24 cellular contexts compared by ENCODE assay signal in genomic region chr19:19656451-19657396, GRCh38. TPM values are rescaled to one million over a fixed set of nuclear protein-coding genes. Genes with fewer than 3 reads are reported as not detected.
DNase-seq lines count a peak whose midpoint lies in the region; ATAC-seq, FAIRE-seq and TF ChIP-seq lines count a peak whose summit lies in the region.
"Had no signal": no experiment of that assay in that cellular context is flagged by ENCODE, and none has a peak within 500 bp of the region (broad histone marks: within the 10 kb centered on the region; RNA-seq: fewer than 3 reads in every experiment).

No MANE protein-coding gene starts in this region.

- H3K36me3 Mint-ChIP-seq in astrocyte (ENCODE audit: low read depth, unreplicated experiment): peaks cover 10% of the 10 kb centered on the region
- H3K36me3 Mint-ChIP-seq in activated T-cell treated with anti-CD3 and anti-CD28 coated beads, Interleukin-2, amount 50 U/mL, for 72 hours (ENCODE audit: insufficient read depth in 2 of 2): peaks cover 22 to 34% of the 10 kb centered on the region in 2 donors
- H3K36me3 Mint-ChIP-seq in activated naive CD8-positive, alpha-beta T cell treated with anti-CD3 and anti-CD28 coated beads for 36 hours: peaks cover 34% of the 10 kb centered on the region

- no peak for TF ChIP-seq CTCF in astrocyte (IDR thresholded peaks at IDR 0.05; ENCODE audit: insufficient read depth, low read depth, low read length)

- H3K4me2 ChIP-seq in astrocyte (ENCODE audit: low read length): no peak overlapping the region
- no peak overlapping the region for H3K4me2 ChIP-seq in neuronal stem cell (ENCODE audit: insufficient read depth, low read length, poor library complexity, severe bottlenecking)

- H2BK5ac ChIP-seq in neuronal stem cell (ENCODE audit: low read length): no peak overlapping the region

- no peak overlapping the region for H3K4ac ChIP-seq in neuronal stem cell (ENCODE audit: low read length)

- H3K27ac ChIP-seq in astrocyte (ENCODE audit: low read depth, low read length) (no peak overlapping the region), neuronal stem cell (replicated peaks; ENCODE audit: low read length) (no peak overlapping the region)
- H3K27ac ChIP-seq: HL-60, neutrophil, thoracic aorta had no signal

- H3K79me2 ChIP-seq in astrocyte (ENCODE audit: insufficient read depth, low read length): peaks cover 24% of the 10 kb centered on the region

- FAIRE-seq in GM12891 (lab: Jason Lieb, UNC) (no peak), astrocyte (lab: Jason Lieb, UNC) (no peak)
- FAIRE-seq: small intestine had no signal

- H3K27ac Mint-ChIP-seq in astrocyte (ENCODE audit: unreplicated experiment): no peak overlapping the region
- no peak overlapping the region for H3K27ac Mint-ChIP-seq in activated T-cell treated with anti-CD3 and anti-CD28 coated beads, Interleukin-2, amount 50 U/mL, for 72 hours
- no peak overlapping the region for H3K27ac Mint-ChIP-seq in activated naive CD8-positive, alpha-beta T cell treated with anti-CD3 and anti-CD28 coated beads for 36 hours
- H3K27ac Mint-ChIP-seq: activated B cell treated with CpG ODN at 0.5 μM for 24 hours had no signal

- no peaks in the 10 kb centered on the region for H3K27me3 Mint-ChIP-seq in astrocyte (ENCODE audit: low read depth, unreplicated experiment)
- no peaks in the 10 kb centered on the region for H3K27me3 Mint-ChIP-seq in activated T-cell treated with anti-CD3 and anti-CD28 coated beads, Interleukin-2, amount 50 U/mL, for 72 hours (ENCODE audit: low read depth)
- no peaks in the 10 kb centered on the region for H3K27me3 Mint-ChIP-seq in activated naive CD8-positive, alpha-beta T cell treated with anti-CD3 and anti-CD28 coated beads for 36 hours
- H3K27me3 Mint-ChIP-seq: activated B cell treated with CpG ODN at 0.5 μM for 24 hours; CD4-positive, alpha-beta memory T cell had no signal

- no peak overlapping the region for H3K14ac ChIP-seq in neuronal stem cell (ENCODE audit: low read length)

- no peaks in the 10 kb centered on the region for H3K27me3 ChIP-seq in astrocyte (ENCODE audit: insufficient read depth, low read length)
- no peaks in the 10 kb centered on the region for H3K27me3 ChIP-seq in neuronal stem cell (ENCODE audit: control insufficient read depth in 3 of 3, insufficient read depth in 3 of 3, low read depth in 1 of 3, low read length in 3 of 3)
- H3K27me3 ChIP-seq: neutrophil had no signal

- H3K4me3 Mint-ChIP-seq in astrocyte (ENCODE audit: unreplicated experiment): peak overlapping the region; percentile 41
- no peak overlapping the region for H3K4me3 Mint-ChIP-seq in activated T-cell treated with anti-CD3 and anti-CD28 coated beads, Interleukin-2, amount 50 U/mL, for 72 hours
- no peak overlapping the region for H3K4me3 Mint-ChIP-seq in activated naive CD8-positive, alpha-beta T cell treated with anti-CD3 and anti-CD28 coated beads for 36 hours
- H3K4me3 Mint-ChIP-seq: activated B cell treated with CpG ODN at 0.5 μM for 24 hours; CD4-positive, alpha-beta memory T cell had no signal

- H4K91ac ChIP-seq in neuronal stem cell (ENCODE audit: low read depth, low read length, poor library complexity): no peak overlapping the region

- H3K4me3 ChIP-seq in astrocyte (ENCODE audit: insufficient read depth, low read depth, low read length) (no peak overlapping the region), neuronal stem cell (ENCODE audit: low read length in 2 of 2) (no peak overlapping the region)
- H3K4me3 ChIP-seq: thoracic aorta had no signal

- H2BK120ac ChIP-seq in neuronal stem cell (ENCODE audit: low read depth, low read length): no peak overlapping the region

- no CpG with 5 or more reads among the region's 33 CpGs for WGBS in neuronal stem cell (ENCODE audit: extremely low coverage in 2 of 2, insufficient read length in 2 of 2, insufficient replicate concordance in 1 of 2), 2 donors

- no peak overlapping the region for H2AK5ac ChIP-seq in neuronal stem cell (ENCODE audit: low read depth, low read length)

- H3K4me1 Mint-ChIP-seq in astrocyte (ENCODE audit: low read depth, unreplicated experiment): peaks cover 2% of the 10 kb centered on the region
- peaks cover 10% of the 10 kb centered on the region for H3K4me1 Mint-ChIP-seq in activated T-cell treated with anti-CD3 and anti-CD28 coated beads, Interleukin-2, amount 50 U/mL, for 72 hours (ENCODE audit: low read depth)
- H3K4me1 Mint-ChIP-seq in activated naive CD8-positive, alpha-beta T cell treated with anti-CD3 and anti-CD28 coated beads for 36 hours: peaks cover 10% of the 10 kb centered on the region

- no peak overlapping the region for H4K8ac ChIP-seq in neuronal stem cell (ENCODE audit: low read depth, low read length)

- no peak for TF ChIP-seq POLR2A in GM12891 (IDR thresholded peaks at IDR 0.05; ENCODE audit: low read depth, low read length)

- H2AFZ ChIP-seq in astrocyte (ENCODE audit: low read depth, low read length) (no peak overlapping the region), neuronal stem cell (ENCODE audit: low read length) (no peak overlapping the region)

- DNase-seq in AG20443 (ENCODE audit: low spot score) (peak; percentile 4), GM12891 (ENCODE audit: insufficient read length, low spot score) (peak; percentile 17), astrocyte (ENCODE audit: low read depth) (no peak), neuronal stem cell (ENCODE audit: low spot score) (no peak), OCI-M2 (lab: John Stamatoyannopoulos, UW; ENCODE audit: unreplicated experiment) (no peak)
- no peak for DNase-seq in activated T-cell treated with anti-CD3 and anti-CD28 coated beads, Interleukin-2, amount 50 U/mL, for 72 hours
- DNase-seq in activated naive CD8-positive, alpha-beta T cell treated with anti-CD3 and anti-CD28 coated beads for 36 hours: no peak
- DNase-seq: activated B cell treated with CpG ODN at 0.5 μM for 24 hours, IMR-90, left cardiac atrium, mammary epithelial cell, NCI-H1105 treated with DMSO at 0.1 percent for 48 hours, NCI-H2029 treated with DMSO at 0.1 percent for 48 hours, OCI-M1, small intestine, SW 1271 had no signal

- H3K9me3 ChIP-seq in astrocyte (ENCODE audit: insufficient read depth, low read depth, low read length): no peaks in the 10 kb centered on the region
- no peaks in the 10 kb centered on the region for H3K9me3 ChIP-seq in neuronal stem cell (replicated peaks in 1 of 2; ENCODE audit: control insufficient read depth in 2 of 2, insufficient read depth in 1 of 2, low read depth in 1 of 2, low read length in 2 of 2)
- H3K9me3 ChIP-seq: neutrophil, thoracic aorta had no signal

- H3K18ac ChIP-seq in neuronal stem cell (ENCODE audit: low read length): no peak overlapping the region

- H3K36me3 ChIP-seq in astrocyte (ENCODE audit: insufficient read depth, low read length) (peaks cover 28% of the 10 kb centered on the region), neuronal stem cell (replicated peaks in 1 of 2; ENCODE audit: control insufficient read depth in 2 of 2, insufficient read depth in 2 of 2, low read length in 2 of 2) (peaks cover 72 to 91% of the 10 kb centered on the region in 2 donors)

- no peak overlapping the region for H3K23ac ChIP-seq in neuronal stem cell (ENCODE audit: low read depth, low read length, poor library complexity)

- no peak overlapping the region for H2BK15ac ChIP-seq in neuronal stem cell (ENCODE audit: low read length)

- H2BK12ac ChIP-seq in neuronal stem cell (ENCODE audit: low read length): no peak overlapping the region

- no peak overlapping the region for H3K9ac ChIP-seq in astrocyte (ENCODE audit: low read length)
- peak overlapping the region; percentile 9 for H3K9ac ChIP-seq in neuronal stem cell (ENCODE audit: low read depth, low read length, poor library complexity)

- peaks cover 12% of the 10 kb centered on the region for H3K79me1 ChIP-seq in neuronal stem cell (ENCODE audit: low read depth, low read length)

- peaks cover 3% of the 10 kb centered on the region for H3K4me1 ChIP-seq in astrocyte (ENCODE audit: insufficient read depth, low read length)
- peaks cover 0 to 2% of the 10 kb centered on the region in 2 donors for H3K4me1 ChIP-seq in neuronal stem cell (ENCODE audit: control insufficient read depth in 2 of 2, insufficient read depth in 1 of 2, low read depth in 1 of 2, low read length in 2 of 2)

- peaks cover 39% of the 10 kb centered on the region for H4K20me1 ChIP-seq in astrocyte (ENCODE audit: insufficient read depth, low read length)

- H3K9me3 Mint-ChIP-seq in astrocyte (ENCODE audit: unreplicated experiment): no peaks in the 10 kb centered on the region
- no peaks in the 10 kb centered on the region for H3K9me3 Mint-ChIP-seq in activated T-cell treated with anti-CD3 and anti-CD28 coated beads, Interleukin-2, amount 50 U/mL, for 72 hours
- H3K9me3 Mint-ChIP-seq in activated naive CD8-positive, alpha-beta T cell treated with anti-CD3 and anti-CD28 coated beads for 36 hours: no peaks in the 10 kb centered on the region
- H3K9me3 Mint-ChIP-seq: activated B cell treated with CpG ODN at 0.5 μM for 24 hours; CD4-positive, alpha-beta memory T cell had no signal

- no peak for ATAC-seq in activated T-cell treated with anti-CD3 and anti-CD28 coated beads, Interleukin-2, amount 50 U/mL, for 72 hours (replicated peaks in 1 of 2)
- ATAC-seq: HCT116, left cardiac atrium, Right ventricle myocardium inferior had no signal

RNA-seq across cellular contexts. Expression of gene ATP13A1, which starts 6.8 kb away (rescaled TPM):
- 35.8 TPM for polyA plus RNA-seq in GM12891 (2012; ENCODE audit: low read depth, missing spikeins)
- total RNA-seq in astrocyte: 65.2 and 71.7 TPM in 2 replicates
- 20.7 TPM for polyA plus RNA-seq in neuronal stem cell (2013, experiment 1 of 2)
- polyA plus RNA-seq in neuronal stem cell (2013, experiment 2 of 2): 20.1 TPM
- 10 to 100 TPM; 48.8 to 65.4 TPM for total RNA-seq in activated T-cell treated with anti-CD3 and anti-CD28 coated beads, Interleukin-2, amount 50 U/mL, for 72 hours
- 10 to 100 TPM; 72.6 to 76.4 TPM for total RNA-seq in activated naive CD8-positive, alpha-beta T cell treated with anti-CD3 and anti-CD28 coated beads for 36 hours

RNA-seq across cellular contexts. Expression of gene ZNF101, which starts 11.9 kb away (rescaled TPM):
- 8.1 TPM for polyA plus RNA-seq in GM12891 (2012; ENCODE audit: low read depth, missing spikeins)
- 8.9 and 9.3 TPM in 2 replicates for total RNA-seq in astrocyte
- polyA plus RNA-seq in neuronal stem cell (2013, experiment 1 of 2): 14.0 TPM
- polyA plus RNA-seq in neuronal stem cell (2013, experiment 2 of 2): 14.0 TPM
- total RNA-seq in activated T-cell treated with anti-CD3 and anti-CD28 coated beads, Interleukin-2, amount 50 U/mL, for 72 hours: 10 to 100 TPM; 67.1 to 77.2 TPM
- total RNA-seq in activated naive CD8-positive, alpha-beta T cell treated with anti-CD3 and anti-CD28 coated beads for 36 hours: 10 to 100 TPM; 71.8 to 73.2 TPM

RNA-seq across cellular contexts. Expression of gene GMIP, which starts 13.3 kb away (rescaled TPM):
- 37.7 TPM for polyA plus RNA-seq in GM12891 (2012; ENCODE audit: low read depth, missing spikeins)
- total RNA-seq in astrocyte: 30.7 and 32.4 TPM in 2 replicates
- polyA plus RNA-seq in neuronal stem cell (2013, experiment 1 of 2): 6.5 TPM
- polyA plus RNA-seq in neuronal stem cell (2013, experiment 2 of 2): 6.7 TPM
- 10 to 100 TPM; 96.4 to 99.8 TPM for total RNA-seq in activated T-cell treated with anti-CD3 and anti-CD28 coated beads, Interleukin-2, amount 50 U/mL, for 72 hours
- total RNA-seq in activated naive CD8-positive, alpha-beta T cell treated with anti-CD3 and anti-CD28 coated beads for 36 hours: 10 to 100 TPM; 53.3 to 54.7 TPM

RNA-seq across cellular contexts. Expression of gene LPAR2, which starts 28.7 kb away (rescaled TPM):
- 12.5 TPM for polyA plus RNA-seq in GM12891 (2012; ENCODE audit: low read depth, missing spikeins)
- 16.7 and 20.1 TPM in 2 replicates for total RNA-seq in astrocyte
- polyA plus RNA-seq in neuronal stem cell (2013, experiment 1 of 2): 79.0 TPM
- polyA plus RNA-seq in neuronal stem cell (2013, experiment 2 of 2): 73.0 TPM
- 10 to 100 TPM; 72.8 to 82.2 TPM for total RNA-seq in activated T-cell treated with anti-CD3 and anti-CD28 coated beads, Interleukin-2, amount 50 U/mL, for 72 hours
- 10 to 100 TPM; 23.7 to 28.4 TPM for total RNA-seq in activated naive CD8-positive, alpha-beta T cell treated with anti-CD3 and anti-CD28 coated beads for 36 hours

RNA-seq across cellular contexts. Expression of gene PBX4, which starts 38.2 kb away (rescaled TPM):
- polyA plus RNA-seq in GM12891 (2012; ENCODE audit: low read depth, missing spikeins): 1.4 TPM
- total RNA-seq in astrocyte: 0.75 and 0.93 TPM in 2 replicates
- 6.9 TPM for polyA plus RNA-seq in neuronal stem cell (2013, experiment 1 of 2)
- polyA plus RNA-seq in neuronal stem cell (2013, experiment 2 of 2): 7.0 TPM
- 10 to 100 TPM; 28.3 to 56.8 TPM for total RNA-seq in activated T-cell treated with anti-CD3 and anti-CD28 coated beads, Interleukin-2, amount 50 U/mL, for 72 hours
- total RNA-seq in activated naive CD8-positive, alpha-beta T cell treated with anti-CD3 and anti-CD28 coated beads for 36 hours: 1 to 10 TPM; 8.2 to 9.6 TPM
- total RNA-seq: dermis microvascular lymphatic vessel endothelial cell, glomerular endothelial cell, Right ventricle myocardium inferior, thoracic aorta had no signal

Comparison
In these comparisons a context has a peak if more than half of its experiments do, and no peak if none do; other contexts are left out.
1. DNase-seq: peak in AG20443 (single experiment) and GM12891 (single experiment); none in astrocyte (single experiment), neuronal stem cell (single experiment), activated T-cell treated with anti-CD3 and anti-CD28 coated beads, Interleukin-2, amount 50 U/mL, for 72 hours (0 of 2), activated naive CD8-positive, alpha-beta T cell treated with anti-CD3 and anti-CD28 coated beads for 36 hours (single experiment) and OCI-M2 (single experiment).